14 cellular contexts compared by ENCODE assay signal in the genomic region with DNA sequence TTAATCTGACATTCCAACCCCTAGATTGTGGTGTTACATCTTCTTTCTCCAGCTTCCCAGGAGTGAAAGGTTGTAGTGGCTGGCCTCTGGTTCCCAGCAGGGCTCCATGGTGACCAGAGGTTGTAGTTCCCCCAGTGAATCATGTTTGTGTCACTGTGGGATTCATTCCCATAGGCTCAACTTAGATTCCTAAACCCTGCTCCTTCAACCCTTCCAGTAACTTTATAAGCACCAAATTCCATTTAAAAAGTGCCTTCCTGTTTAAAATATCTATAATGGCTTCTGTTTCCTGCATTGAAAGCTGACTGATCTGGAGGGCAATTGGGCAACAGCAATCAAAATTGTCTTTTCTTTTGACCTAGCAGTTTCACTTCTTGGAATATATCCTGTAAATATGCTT. TPM values are rescaled to one million over a fixed set of nuclear protein-coding genes. Genes with fewer than 3 reads are reported as not detected.
DNase-seq lines count a peak whose midpoint lies in the region; ATAC-seq and TF ChIP-seq lines count a peak whose summit lies in the region.
"Had no signal": no experiment of that assay in that cellular context is flagged by ENCODE, and none has a peak within 500 bp of the region (broad histone marks: within the 10 kb centered on the region; RNA-seq: fewer than 3 reads in every experiment).

No MANE protein-coding gene starts in this region.

- RAD21 ChIA-PET in HCT116 (lab: Charles Lee; ENCODE audit: low non-redundant PET in 1 of 2, low total read pairs in 2 of 2, uncharacterized antibody in 2 of 2, unreplicated experiment in 2 of 2), result no interaction called here

- H3K9ac ChIP-seq in HCT116 (ENCODE audit: low read length), result no peak overlapping the region

- H3K27ac ChIP-seq in HCT116 (ENCODE audit: low read depth, low read length), result no peak overlapping the region
- no peak overlapping the region for H3K27ac ChIP-seq in coronary artery
- H3K27ac ChIP-seq: gastrocnemius medialis, psoas muscle, testis had no signal

- H3K4me3 ChIP-seq in HCT116 (replicated peaks in 1 of 2; ENCODE audit: low read depth in 1 of 2, low read length in 2 of 2) (no peak overlapping the region), skeletal muscle cell (ENCODE audit: low read depth, low read length) (no peak overlapping the region), coronary artery (no peak overlapping the region)
- H3K4me3 ChIP-seq: gastrocnemius medialis, psoas muscle, testis had no signal

- POLR2A ChIA-PET in HCT116 (lab: Charles Lee), result no interaction called here

- DNase-seq in HCT116 (ENCODE audit: low read depth, low spot score) (no peak), RKO (ENCODE audit: low spot score) (peak; percentile 53), fibroblast of peridontal ligament (ENCODE audit: extremely low read depth) (peak; percentile 44), skeletal muscle cell (ENCODE audit: low read depth) (peak; percentile 4), coronary artery (ENCODE audit: low spot score) (no peak), activated T-cell treated with anti-CD3 and anti-CD28 coated beads for 4 hours (no peak), NCI-H187 treated with DMSO at 0.1 percent for 48 hours (lab: John Stamatoyannopoulos, UW) (no peak)
- DNase-seq: activated CD8-positive, alpha-beta memory T cell treated with anti-CD3 and anti-CD28 coated beads, Interleukin-2, amount 50 U/mL, for 4 hours; gastrocnemius medialis; NK-92 treated with Interleukin-12 subunit alpha and Interleukin-12 subunit beta, amount 100 ng/mL, for 24 hours; psoas muscle; T-helper 9 cell; testis had no signal

- TF ChIP-seq CTCF in HCT116 (IDR thresholded peaks at IDR 0.05 in 2 of 3, conservative IDR thresholded peaks at IDR 0.05 in 1 of 3; ENCODE audit: borderline replicate concordance in 1 of 3, insufficient read depth in 1 of 3, low read depth in 2 of 3, low read length in 2 of 3) (no peak), coronary artery (IDR thresholded peaks at IDR 0.05) (no peak)

- H4K20me1 ChIP-seq in HCT116 (ENCODE audit: insufficient read depth), result no peaks in the 10 kb centered on the region

- TF ChIP-seq RAD21 in HCT116 (IDR thresholded peaks at IDR 0.05; ENCODE audit: low read depth), result no peak

- no TSS peak for BruUV-seq in HCT116 (replicated peaks; lab: Mats Ljungman, UMichigan)

- CTCF ChIA-PET in HCT116 (lab: Charles Lee), result no interaction called here

- H3K79me2 ChIP-seq in HCT116 (ENCODE audit: insufficient read depth, low read length), result no peaks in the 10 kb centered on the region

- H3K4me1 ChIP-seq in HCT116 (ENCODE audit: control insufficient read depth in 1 of 2, insufficient read depth in 2 of 2, low read length in 2 of 2), result peaks cover 0 to 4% of the 10 kb centered on the region in 2 experiments; a peak in 1 of 4 replicates
- H3K4me1 ChIP-seq: gastrocnemius medialis, psoas muscle, testis had no signal

- intact Hi-C loops in HCT116 (cut with micrococcal nuclease), result no loop called here

- no peaks in the 10 kb centered on the region for H3K36me3 ChIP-seq in HCT116 (ENCODE audit: control insufficient read depth in 1 of 2, insufficient read depth in 2 of 2, low read length in 2 of 2)
- H3K36me3 ChIP-seq: gastrocnemius medialis had no signal

- H3K9me3 ChIP-seq in HCT116 (ENCODE audit: control insufficient read depth in 1 of 2, insufficient read depth in 1 of 2, low read depth in 1 of 2, low read length in 2 of 2), result no peaks in the 10 kb centered on the region
- H3K9me3 ChIP-seq: gastrocnemius medialis, psoas muscle, testis had no signal

- H3K4me2 ChIP-seq in HCT116 (ENCODE audit: low read length), result no peak overlapping the region

- ATAC-seq in HCT116 (peak; percentile 30), GM21447 (IDR thresholded peaks at IDR 0.05; ENCODE audit: unreplicated experiment) (no peak)
- ATAC-seq: gastrocnemius medialis had no signal

- H3K9me2 ChIP-seq in HCT116 (ENCODE audit: insufficient read depth), result no peaks in the 10 kb centered on the region

- no peaks in the 10 kb centered on the region for H3K27me3 ChIP-seq in HCT116 (ENCODE audit: insufficient read depth, low read length)
- H3K27me3 ChIP-seq: gastrocnemius medialis, testis had no signal

- no peak overlapping the region for H2AFZ ChIP-seq in HCT116 (ENCODE audit: low read depth, low read length, poor library complexity, severe bottlenecking)

- TF ChIP-seq POLR2A in HCT116 (IDR thresholded peaks at IDR 0.05; ENCODE audit: borderline replicate concordance, extremely low read depth, insufficient read depth, insufficient read length), result no peak

TF ChIP-seq in HCT116, 20 proteins besides CTCF, POLR2A, EP300 and RAD21:
- TF ChIP-seq SRF (IDR thresholded peaks at IDR 0.05; ENCODE audit: low read depth), result no peak
- TF ChIP-seq YY1 (IDR thresholded peaks at IDR 0.05; ENCODE audit: extremely low read depth, insufficient replicate concordance, low read depth, low read length), result no peak
- no peak for TF ChIP-seq EZH2phosphoT487 (IDR thresholded peaks at IDR 0.05; ENCODE audit: borderline replicate concordance)
- no peak for TF ChIP-seq CBX3 (IDR thresholded peaks at IDR 0.05; ENCODE audit: low read depth)
- no peak for TF ChIP-seq JUND (IDR thresholded peaks at IDR 0.05)
- TF ChIP-seq, protein P1, sequence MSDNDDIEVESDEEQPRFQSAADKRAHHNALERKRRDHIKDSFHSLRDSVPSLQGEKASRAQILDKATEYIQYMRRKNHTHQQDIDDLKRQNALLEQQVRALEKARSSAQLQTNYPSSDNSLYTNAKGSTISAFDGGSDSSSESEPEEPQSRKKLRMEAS (IDR thresholded peaks at IDR 0.05), result no peak
- no peak for TF ChIP-seq POLR2AphosphoS5 (IDR thresholded peaks at IDR 0.05; ENCODE audit: low read depth, low read length)
- TF ChIP-seq, protein P2, sequence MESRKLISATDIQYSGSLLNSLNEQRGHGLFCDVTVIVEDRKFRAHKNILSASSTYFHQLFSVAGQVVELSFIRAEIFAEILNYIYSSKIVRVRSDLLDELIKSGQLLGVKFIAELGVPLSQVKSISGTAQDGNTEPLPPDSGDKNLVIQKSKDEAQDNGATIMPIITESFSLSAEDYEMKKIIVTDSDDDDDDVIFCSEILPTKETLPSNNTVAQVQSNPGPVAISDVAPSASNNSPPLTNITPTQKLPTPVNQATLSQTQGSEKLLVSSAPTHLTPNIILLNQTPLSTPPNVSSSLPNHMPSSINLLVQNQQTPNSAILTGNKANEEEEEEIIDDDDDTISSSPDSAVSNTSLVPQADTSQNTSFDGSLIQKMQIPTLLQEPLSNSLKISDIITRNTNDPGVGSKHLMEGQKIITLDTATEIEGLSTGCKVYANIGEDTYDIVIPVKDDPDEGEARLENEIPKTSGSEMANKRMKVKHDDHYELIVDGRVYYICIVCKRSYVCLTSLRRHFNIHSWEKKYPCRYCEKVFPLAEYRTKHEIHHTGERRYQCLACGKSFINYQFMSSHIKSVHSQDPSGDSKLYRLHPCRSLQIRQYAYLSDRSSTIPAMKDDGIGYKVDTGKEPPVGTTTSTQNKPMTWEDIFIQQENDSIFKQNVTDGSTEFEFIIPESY (IDR thresholded peaks at IDR 0.05; ENCODE audit: extremely low read depth, insufficient replicate concordance, low read length), result no peak
- no peak for TF ChIP-seq EZH2 (IDR thresholded peaks at IDR 0.05)
- TF ChIP-seq, protein P3, sequence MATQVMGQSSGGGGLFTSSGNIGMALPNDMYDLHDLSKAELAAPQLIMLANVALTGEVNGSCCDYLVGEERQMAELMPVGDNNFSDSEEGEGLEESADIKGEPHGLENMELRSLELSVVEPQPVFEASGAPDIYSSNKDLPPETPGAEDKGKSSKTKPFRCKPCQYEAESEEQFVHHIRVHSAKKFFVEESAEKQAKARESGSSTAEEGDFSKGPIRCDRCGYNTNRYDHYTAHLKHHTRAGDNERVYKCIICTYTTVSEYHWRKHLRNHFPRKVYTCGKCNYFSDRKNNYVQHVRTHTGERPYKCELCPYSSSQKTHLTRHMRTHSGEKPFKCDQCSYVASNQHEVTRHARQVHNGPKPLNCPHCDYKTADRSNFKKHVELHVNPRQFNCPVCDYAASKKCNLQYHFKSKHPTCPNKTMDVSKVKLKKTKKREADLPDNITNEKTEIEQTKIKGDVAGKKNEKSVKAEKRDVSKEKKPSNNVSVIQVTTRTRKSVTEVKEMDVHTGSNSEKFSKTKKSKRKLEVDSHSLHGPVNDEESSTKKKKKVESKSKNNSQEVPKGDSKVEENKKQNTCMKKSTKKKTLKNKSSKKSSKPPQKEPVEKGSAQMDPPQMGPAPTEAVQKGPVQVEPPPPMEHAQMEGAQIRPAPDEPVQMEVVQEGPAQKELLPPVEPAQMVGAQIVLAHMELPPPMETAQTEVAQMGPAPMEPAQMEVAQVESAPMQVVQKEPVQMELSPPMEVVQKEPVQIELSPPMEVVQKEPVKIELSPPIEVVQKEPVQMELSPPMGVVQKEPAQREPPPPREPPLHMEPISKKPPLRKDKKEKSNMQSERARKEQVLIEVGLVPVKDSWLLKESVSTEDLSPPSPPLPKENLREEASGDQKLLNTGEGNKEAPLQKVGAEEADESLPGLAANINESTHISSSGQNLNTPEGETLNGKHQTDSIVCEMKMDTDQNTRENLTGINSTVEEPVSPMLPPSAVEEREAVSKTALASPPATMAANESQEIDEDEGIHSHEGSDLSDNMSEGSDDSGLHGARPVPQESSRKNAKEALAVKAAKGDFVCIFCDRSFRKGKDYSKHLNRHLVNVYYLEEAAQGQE (IDR thresholded peaks at IDR 0.05; ENCODE audit: low read depth), result no peak
- no peak for TF ChIP-seq TCF7L2 (IDR thresholded peaks at IDR 0.05; ENCODE audit: borderline replicate concordance, extremely low read depth, insufficient read depth, insufficient read length)
- TF ChIP-seq SP1 (IDR thresholded peaks at IDR 0.05; ENCODE audit: low read depth), result no peak
TF ChIP-seq in HCT116: peak in this region for 0.

RNA-seq across cellular contexts. Expression of a gene that starts 40.5 kb away (rescaled TPM):
- total RNA-seq in HCT116 (2021; ENCODE audit: unreplicated experiment), result 37.3 TPM
- polyA plus RNA-seq in HCT116 (2012), result 14.1 and 14.8 TPM in 2 replicates

RNA-seq across cellular contexts. Expression of a gene that starts 44.4 kb away (rescaled TPM):
- total RNA-seq in HCT116 (2021; ENCODE audit: unreplicated experiment), result 57.1 TPM
- 20.0 and 22.2 TPM in 2 replicates for polyA plus RNA-seq in HCT116 (2012)

Comparison
In these comparisons a context has a peak if more than half of its experiments do, and no peak if none do; other contexts are left out.
1. DNase-seq: peak in RKO (single experiment), fibroblast of peridontal ligament (single experiment) and skeletal muscle cell (single experiment); none in HCT116 (single experiment), coronary artery (single experiment), activated T-cell treated with anti-CD3 and anti-CD28 coated beads for 4 hours (single experiment) and NCI-H187 treated with DMSO at 0.1 percent for 48 hours (single experiment).